ENCODE assay signal across 14 cellular contexts in the genomic region with DNA sequence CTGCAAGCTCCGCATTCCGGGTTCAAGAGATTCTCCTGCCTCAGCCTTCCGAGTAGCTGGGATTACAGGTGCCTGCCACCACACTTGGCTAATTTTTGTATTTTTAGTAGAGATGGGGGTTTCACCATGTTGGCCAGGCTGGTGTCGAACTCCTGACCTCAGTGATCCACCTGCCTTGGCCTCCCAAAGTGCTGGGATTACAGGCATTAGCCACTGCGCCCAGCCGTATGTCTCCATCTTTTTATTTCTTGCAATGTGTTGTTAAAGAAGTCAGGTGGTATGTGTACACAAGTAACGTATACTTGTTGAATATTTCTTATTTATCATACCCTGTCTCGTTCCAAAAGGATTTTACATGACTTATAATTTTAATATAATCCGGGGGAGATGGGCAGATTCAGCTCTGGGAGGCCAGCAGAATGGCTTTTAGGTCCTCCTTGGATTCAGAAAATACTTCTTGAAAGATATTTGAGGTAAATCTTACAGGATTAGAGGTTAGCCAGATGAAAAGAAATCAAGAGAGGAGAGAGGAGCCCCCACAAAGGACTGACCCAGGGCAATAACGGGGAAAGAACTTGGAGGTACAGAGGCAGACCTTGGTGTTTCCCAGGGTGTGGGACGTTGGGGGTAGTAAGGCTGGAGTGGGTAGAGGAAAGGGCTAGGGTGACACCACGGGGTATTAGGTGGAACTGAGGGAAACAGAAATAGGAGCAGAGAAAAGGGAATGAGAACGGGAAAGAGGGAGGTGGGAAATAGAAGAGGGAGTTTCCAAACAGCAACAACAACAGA. TPM values are rescaled to one million over a fixed set of nuclear protein-coding genes. Genes with fewer than 3 reads are reported as not detected.
A peak's percentile ranks its signal among the peaks of the same experiment; 100 is the strongest.
DNase-seq lines count a peak whose midpoint lies in the region; ATAC-seq lines count a peak whose summit lies in the region.
"Had no signal": no experiment of that assay in that cellular context is flagged by ENCODE, and none has a peak within 500 bp of the region (broad histone marks: within the 10 kb centered on the region; RNA-seq: fewer than 3 reads in every experiment).

No MANE protein-coding gene starts in this region.

- peaks cover 72% of the 10 kb centered on the region for H3K36me3 Mint-ChIP-seq in activated T-helper 17 cell treated with anti-CD3 and anti-CD28 coated beads, Interleukin-2, amount 50 U/mL, for 72 hours (ENCODE audit: low read depth)

- peaks cover 19% of the 10 kb centered on the region for H3K4me1 Mint-ChIP-seq in activated T-helper 17 cell treated with anti-CD3 and anti-CD28 coated beads, Interleukin-2, amount 50 U/mL, for 72 hours

- no peaks in the 10 kb centered on the region for H3K9me3 Mint-ChIP-seq in activated T-helper 17 cell treated with anti-CD3 and anti-CD28 coated beads, Interleukin-2, amount 50 U/mL, for 72 hours
- H3K9me3 Mint-ChIP-seq: CD4-positive, alpha-beta T cell had no signal

- no peak for ATAC-seq in activated T-helper 17 cell treated with anti-CD3 and anti-CD28 coated beads, Interleukin-2, amount 50 U/mL, for 72 hours (replicated peaks)
- ATAC-seq in GM18873 (IDR thresholded peaks at IDR 0.05; ENCODE audit: low FRiP score, unreplicated experiment): no peak

- no peak overlapping the region for H3K4me3 ChIP-seq in H7 (ENCODE audit: insufficient read depth, low read depth, low read length)

- H3K27ac Mint-ChIP-seq in activated T-helper 17 cell treated with anti-CD3 and anti-CD28 coated beads, Interleukin-2, amount 50 U/mL, for 72 hours: peak overlapping the region; percentile 99
- H3K27ac Mint-ChIP-seq: CD4-positive, alpha-beta T cell had no signal

- DNase-seq in activated effector memory CD4-positive, alpha-beta T cell treated with anti-CD3 and anti-CD28 coated beads, Interleukin-2, amount 50 U/mL, for 16 hours: peak; percentile 42
- no peak for DNase-seq in activated effector memory CD4-positive, alpha-beta T cell treated with Interleukin-2 at 50 U/mL for 16 hours
- DNase-seq in H7: peak; percentile 57
- peak; percentile 48 for DNase-seq in posterior vena cava (ENCODE audit: low spot score)
- no peak for DNase-seq in GM03348 (ENCODE audit: low spot score)
- DNase-seq in mesenteric fat pad (ENCODE audit: low spot score): no peak
- DNase-seq: CD4-positive, alpha-beta T cell; DND-41; GDM1; GOT3; NCI-H1048; NCI-H146 had no signal

- H3K27me3 ChIP-seq in H7 (ENCODE audit: control insufficient read depth, insufficient read depth, low read length): no peaks in the 10 kb centered on the region

- H3K27me3 Mint-ChIP-seq in activated T-helper 17 cell treated with anti-CD3 and anti-CD28 coated beads, Interleukin-2, amount 50 U/mL, for 72 hours: no peaks in the 10 kb centered on the region
- H3K27me3 Mint-ChIP-seq: CD4-positive, alpha-beta T cell had no signal

- H3K36me3 ChIP-seq in H7 (replicated peaks; ENCODE audit: control insufficient read depth, insufficient read depth, low read length): peaks cover 7% of the 10 kb centered on the region

- no peak overlapping the region for H3K4me3 Mint-ChIP-seq in activated T-helper 17 cell treated with anti-CD3 and anti-CD28 coated beads, Interleukin-2, amount 50 U/mL, for 72 hours
- H3K4me3 Mint-ChIP-seq: CD4-positive, alpha-beta T cell had no signal

- intact Hi-C loops in posterior vena cava (cut with DNase I): no loop called here

RNA-seq across cellular contexts. Expression of a gene that starts 27.2 kb away (rescaled TPM):
- 0.52 and 0.69 TPM in 2 replicates for total RNA-seq in H7 (2014; rRNA removed; shearing (Covaris generic))
- 10 to 100 TPM in 1 of 2 donors, 1 to 10 TPM in 1; 3.8 to 14.4 TPM for total RNA-seq in activated T-helper 17 cell treated with anti-CD3 and anti-CD28 coated beads, Interleukin-2, amount 50 U/mL, for 72 hours
- 1 to 10 TPM; 3.8 to 9.4 TPM for total RNA-seq in posterior vena cava
- 2.0 TPM for total RNA-seq in mesenteric fat pad

Comparison
In these comparisons a context has a peak if more than half of its experiments do, and no peak if none do; other contexts are left out.
1. DNase-seq: peak in activated effector memory CD4-positive, alpha-beta T cell treated with anti-CD3 and anti-CD28 coated beads, Interleukin-2, amount 50 U/mL, for 16 hours (single experiment), H7 (single experiment) and posterior vena cava (single experiment); none in activated effector memory CD4-positive, alpha-beta T cell treated with Interleukin-2 at 50 U/mL for 16 hours (single experiment), GM03348 (single experiment) and mesenteric fat pad (single experiment).